Comparison of ENCODE assay signal across 18 cellular contexts in genomic region chr3:36695769-36696137, GRCh38.
DNase-seq lines count a peak whose midpoint lies in the region; ATAC-seq, FAIRE-seq and TF ChIP-seq lines count a peak whose summit lies in the region.
"Had no signal": no experiment of that assay in that cellular context is flagged by ENCODE, and none has a peak within 500 bp of the region (broad histone marks: within the 10 kb centered on the region; RNA-seq: fewer than 3 reads in every experiment).

No MANE protein-coding gene starts in this region.

- H3K36me3 Mint-ChIP-seq in activated CD4-positive, alpha-beta T cell treated with anti-CD3 and anti-CD28 coated beads, Interleukin-2, amount 10 ng/mL, durations not matched to agents 24 days and 14 days (ENCODE audit: low read depth), result no peaks in the 10 kb centered on the region
- H3K36me3 Mint-ChIP-seq in activated T-helper 1 cell treated with anti-CD3 and anti-CD28 coated beads, Interleukin-12 subunit alpha, Interleukin-12 subunit beta, Interleukin-2, Interleukin-4 antibody, amounts not matched to agents 30 ng/mL and 10 ng/mL and 1 ng/mL, durations not matched to agents 14 hours and 24 hours and 36 hours (ENCODE audit: low read depth), result no peaks in the 10 kb centered on the region
- H3K36me3 Mint-ChIP-seq: activated naive CD4-positive, alpha-beta T cell treated with anti-CD3 and anti-CD28 coated beads, Interleukin-2, amount 50 U/mL, for 24 hours; IgD-negative memory B cell had no signal

- FAIRE-seq in keratinocyte (lab: Jason Lieb, UNC), result peak; percentile 90
- no peak for FAIRE-seq in urothelium cell line (lab: Jason Lieb, UNC)
- FAIRE-seq: TTC549 had no signal

- POLR2A ChIA-PET in IMR-90 (lab: Charles Lee; ENCODE audit: unreplicated experiment), result no interaction called here

- in situ Hi-C loops in IMR-90 (cut with MboI; ENCODE audit: low sequenced_read_pairs) (loop anchor here (5.0 kb wide), 1 partner anchor 728 kb away; no protein-coding TSS in a partner anchor), mammary epithelial cell (cut with MboI; ENCODE audit: low sequenced_read_pairs in 2 of 2) (no loop called here)

- no peak overlapping the region for H2AK9ac ChIP-seq in IMR-90 (replicated peaks; ENCODE audit: low read depth, low read length, poor library complexity)

- BruUV-seq in IMR-90 (replicated peaks; lab: Mats Ljungman, UMichigan), result no TSS peak
- BruUV-seq in mammary epithelial cell (replicated peaks; lab: Mats Ljungman, UMichigan), result no TSS peak

- no peak overlapping the region for H3K27ac Mint-ChIP-seq in activated CD4-positive, alpha-beta T cell treated with anti-CD3 and anti-CD28 coated beads, Interleukin-2, amount 10 ng/mL, durations not matched to agents 24 days and 14 days
- no peak overlapping the region for H3K27ac Mint-ChIP-seq in activated T-helper 1 cell treated with anti-CD3 and anti-CD28 coated beads, Interleukin-12 subunit alpha, Interleukin-12 subunit beta, Interleukin-2, Interleukin-4 antibody, amounts not matched to agents 30 ng/mL and 10 ng/mL and 1 ng/mL, durations not matched to agents 14 hours and 24 hours and 36 hours
- H3K27ac Mint-ChIP-seq: activated naive CD4-positive, alpha-beta T cell treated with anti-CD3 and anti-CD28 coated beads, Interleukin-2, amount 50 U/mL, for 24 hours; IgD-negative memory B cell; stimulated activated naive CD8-positive, alpha-beta T cell treated with anti-CD3 and anti-CD28 coated beads, Interleukin-15, Interleukin-2, amounts not matched to agents 100 ng/mL and 50 ng/mL, for 24 hours had no signal

- H2BK15ac ChIP-seq in IMR-90 (ENCODE audit: low read depth, low read length), result peak overlapping the region; percentile 45; the same call in 1 of the 3 replicates

- H3K4me1 Mint-ChIP-seq in activated CD4-positive, alpha-beta T cell treated with anti-CD3 and anti-CD28 coated beads, Interleukin-2, amount 10 ng/mL, durations not matched to agents 24 days and 14 days, result no peaks in the 10 kb centered on the region
- no peaks in the 10 kb centered on the region for H3K4me1 Mint-ChIP-seq in activated T-helper 1 cell treated with anti-CD3 and anti-CD28 coated beads, Interleukin-12 subunit alpha, Interleukin-12 subunit beta, Interleukin-2, Interleukin-4 antibody, amounts not matched to agents 30 ng/mL and 10 ng/mL and 1 ng/mL, durations not matched to agents 14 hours and 24 hours and 36 hours (ENCODE audit: low read depth)
- H3K4me1 Mint-ChIP-seq: activated naive CD4-positive, alpha-beta T cell treated with anti-CD3 and anti-CD28 coated beads, Interleukin-2, amount 50 U/mL, for 24 hours; IgD-negative memory B cell had no signal

- no peak overlapping the region; the same call in 1 of the 2 replicates for H3K14ac ChIP-seq in IMR-90 (replicated peaks; ENCODE audit: low read depth, low read length)

- H4K8ac ChIP-seq in IMR-90 (ENCODE audit: low read depth in 2 of 2, low read length in 2 of 2), result peak overlapping the region in 1 of 2 experiments; percentile 56; a peak in 1 of 4 replicates

- peak; percentile 53 for DNase-seq in AG08395 (ENCODE audit: low spot score)
- DNase-seq in IMR-90, result peak; percentile 91
- peak; percentile 89 for DNase-seq in mammary epithelial cell
- DNase-seq in keratinocyte (ENCODE audit: low read depth, low spot score), result peak; percentile 86
- no peak for DNase-seq in activated CD4-positive, alpha-beta T cell treated with anti-CD3 and anti-CD28 coated beads, Interleukin-2, amount 10 ng/mL, durations not matched to agents 24 days and 14 days
- DNase-seq in urothelium cell line (ENCODE audit: low spot score), result no peak
- DNase-seq in activated T-helper 1 cell treated with anti-CD3 and anti-CD28 coated beads, Interleukin-12 subunit alpha, Interleukin-12 subunit beta, Interleukin-2, Interleukin-4 antibody, amounts not matched to agents 30 ng/mL and 10 ng/mL and 1 ng/mL, durations not matched to agents 14 hours and 24 hours and 36 hours (ENCODE audit: low spot score), result no peak
- DNase-seq: mucosa of descending colon, NCI-H2081, NCI-H524 had no signal

- H3K27ac ChIP-seq in IMR-90 (ENCODE audit: insufficient read depth, low read length) (no peak overlapping the region), mammary epithelial cell (ENCODE audit: insufficient read depth, low read depth, low read length) (peak overlapping the region; percentile 5), keratinocyte (ENCODE audit: control insufficient read depth, insufficient read depth, low read length) (peak overlapping the region; percentile 34)
- H3K27ac ChIP-seq: esophagus muscularis mucosa, right atrium auricular region had no signal

- H3K4me1 ChIP-seq in IMR-90 (ENCODE audit: control insufficient read depth, insufficient read depth, low read length), result peaks cover 3% of the 10 kb centered on the region; the same call in 1 of the 2 replicates
- H3K4me1 ChIP-seq in mammary epithelial cell (ENCODE audit: insufficient read depth, low read length), result peaks cover 20% of the 10 kb centered on the region
- H3K4me1 ChIP-seq in keratinocyte (ENCODE audit: control insufficient read depth, extremely low read depth, insufficient read depth, low read length), result peaks cover 15% of the 10 kb centered on the region
- H3K4me1 ChIP-seq: esophagus muscularis mucosa, right atrium auricular region had no signal

- H2BK20ac ChIP-seq in IMR-90 (ENCODE audit: low read depth, low read length), result peak overlapping the region; percentile 71

- H3K9me3 ChIP-seq in IMR-90 (ENCODE audit: control insufficient read depth, insufficient read depth, low read length) (peaks cover 2% of the 10 kb centered on the region), mammary epithelial cell (replicated peaks; ENCODE audit: insufficient read depth, low read length) (no peaks in the 10 kb centered on the region), keratinocyte (ENCODE audit: control insufficient read depth, low read depth, low read length) (no peaks in the 10 kb centered on the region)
- H3K9me3 ChIP-seq: mucosa of descending colon, right atrium auricular region had no signal

- no peaks in the 10 kb centered on the region for H4K20me1 ChIP-seq in IMR-90 (ENCODE audit: insufficient read depth, low read length)
- no peaks in the 10 kb centered on the region for H4K20me1 ChIP-seq in mammary epithelial cell (ENCODE audit: insufficient read depth, low read length)
- no peaks in the 10 kb centered on the region for H4K20me1 ChIP-seq in keratinocyte (ENCODE audit: control insufficient read depth, extremely low read depth, insufficient read depth, low read length)

- dilution Hi-C loops in IMR-90 (cut with HindIII; ENCODE audit: low sequenced_read_pairs, unreplicated experiment) (no loop called here), mammary epithelial cell (cut with HindIII; ENCODE audit: low sequenced_read_pairs) (no loop called here), keratinocyte (cut with MboI; ENCODE audit: extremely low pct_ligation_motif_present, low sequenced_read_pairs) (loop anchor here (25.0 kb wide), 2 partner anchors 108 to 733 kb away; no protein-coding TSS in a partner anchor)

- H3K23ac ChIP-seq in IMR-90 (ENCODE audit: low read depth, low read length), result peak overlapping the region; percentile 23; the same call in 1 of the 2 replicates

- H3K4me2 ChIP-seq in IMR-90 (ENCODE audit: low read depth, low read length) (no peak overlapping the region), mammary epithelial cell (ENCODE audit: insufficient read depth, low read depth, low read length) (no peak overlapping the region), keratinocyte (ENCODE audit: control insufficient read depth, extremely low read depth, insufficient read depth, low read depth, low read length) (peak overlapping the region; percentile 30)

- ATAC-seq in IMR-90 (ENCODE audit: low read depth) (peak; percentile 45), GM21526 (IDR thresholded peaks at IDR 0.05; ENCODE audit: low FRiP score, unreplicated experiment) (no peak)
- ATAC-seq: mucosa of descending colon, SK-N-SH treated with all-trans-retinoic acid at 6 μM for 48 hours had no signal

- no peaks in the 10 kb centered on the region for H3K36me3 ChIP-seq in IMR-90 (ENCODE audit: control insufficient read depth, insufficient read depth, low read length)
- no peaks in the 10 kb centered on the region for H3K36me3 ChIP-seq in mammary epithelial cell (ENCODE audit: insufficient read depth, low read length)
- H3K36me3 ChIP-seq in keratinocyte (ENCODE audit: control insufficient read depth in 2 of 2, extremely low read depth in 1 of 2, insufficient read depth in 2 of 2, low read length in 2 of 2), result no peaks in the 10 kb centered on the region
- H3K36me3 ChIP-seq: esophagus muscularis mucosa, right atrium auricular region had no signal

- no peak overlapping the region for H2BK5ac ChIP-seq in IMR-90 (ENCODE audit: low read depth, low read length, poor library complexity, severe bottlenecking)

- no peaks in the 10 kb centered on the region for H3K27me3 ChIP-seq in IMR-90 (ENCODE audit: control insufficient read depth, insufficient read depth, low read length)
- no peaks in the 10 kb centered on the region for H3K27me3 ChIP-seq in mammary epithelial cell (ENCODE audit: insufficient read depth, low read length)
- H3K27me3 ChIP-seq in keratinocyte (ENCODE audit: control insufficient read depth, extremely low read depth, insufficient read depth, low read length), result no peaks in the 10 kb centered on the region
- H3K27me3 ChIP-seq: esophagus muscularis mucosa, right atrium auricular region had no signal

- H3K9me1 ChIP-seq in IMR-90 (ENCODE audit: insufficient read depth, low read length), result peaks cover 3% of the 10 kb centered on the region; the same call in 1 of the 2 replicates
- H3K9me1 ChIP-seq in keratinocyte (ENCODE audit: control insufficient read depth, extremely low read depth, insufficient read depth, low read length), result no peaks in the 10 kb centered on the region

- peak overlapping the region; percentile 27; the same call in 1 of the 2 replicates for H4K91ac ChIP-seq in IMR-90 (ENCODE audit: insufficient read depth, low read depth, low read length)

- no peak for TF ChIP-seq RAD21 in IMR-90 (IDR thresholded peaks at IDR 0.05; ENCODE audit: low read length)

- no peak overlapping the region for H3K18ac ChIP-seq in IMR-90 (ENCODE audit: low read depth, low read length)

- peak overlapping the region; percentile 69 for H3K4ac ChIP-seq in IMR-90 (ENCODE audit: low read depth, low read length)

- WGBS in IMR-90 (ENCODE audit: extremely low coverage in 2 of 2, insufficient read length in 1 of 2), 2 experiments, result no CpG with 5 or more reads among the region's 2 CpGs
- WGBS in mammary epithelial cell (ENCODE audit: low coverage, missing lambda C conversion rate), result 5% methylated on average over 2 of the region's 2 CpGs

- no peak overlapping the region; the same call in 1 of the 2 replicates for H3K56ac ChIP-seq in IMR-90 (ENCODE audit: extremely low read depth, insufficient read depth, low read length)

- H3K9me3 Mint-ChIP-seq in activated CD4-positive, alpha-beta T cell treated with anti-CD3 and anti-CD28 coated beads, Interleukin-2, amount 10 ng/mL, durations not matched to agents 24 days and 14 days, result no peaks in the 10 kb centered on the region
- H3K9me3 Mint-ChIP-seq in activated T-helper 1 cell treated with anti-CD3 and anti-CD28 coated beads, Interleukin-12 subunit alpha, Interleukin-12 subunit beta, Interleukin-2, Interleukin-4 antibody, amounts not matched to agents 30 ng/mL and 10 ng/mL and 1 ng/mL, durations not matched to agents 14 hours and 24 hours and 36 hours, result no peaks in the 10 kb centered on the region
- H3K9me3 Mint-ChIP-seq: activated naive CD4-positive, alpha-beta T cell treated with anti-CD3 and anti-CD28 coated beads, Interleukin-2, amount 50 U/mL, for 24 hours; IgD-negative memory B cell; stimulated activated naive CD8-positive, alpha-beta T cell treated with anti-CD3 and anti-CD28 coated beads, Interleukin-15, Interleukin-2, amounts not matched to agents 100 ng/mL and 50 ng/mL, for 24 hours had no signal

- TF ChIP-seq POLR2A in IMR-90 (IDR thresholded peaks at IDR 0.05; ENCODE audit: low read depth, low read length), result no peak

- H3K27me3 Mint-ChIP-seq in activated CD4-positive, alpha-beta T cell treated with anti-CD3 and anti-CD28 coated beads, Interleukin-2, amount 10 ng/mL, durations not matched to agents 24 days and 14 days, result peaks cover 5% of the 10 kb centered on the region
- peaks cover 9% of the 10 kb centered on the region for H3K27me3 Mint-ChIP-seq in activated T-helper 1 cell treated with anti-CD3 and anti-CD28 coated beads, Interleukin-12 subunit alpha, Interleukin-12 subunit beta, Interleukin-2, Interleukin-4 antibody, amounts not matched to agents 30 ng/mL and 10 ng/mL and 1 ng/mL, durations not matched to agents 14 hours and 24 hours and 36 hours (ENCODE audit: insufficient read depth)
- H3K27me3 Mint-ChIP-seq: activated naive CD4-positive, alpha-beta T cell treated with anti-CD3 and anti-CD28 coated beads, Interleukin-2, amount 50 U/mL, for 24 hours had no signal

- peak overlapping the region; percentile 82 for H2BK120ac ChIP-seq in IMR-90 (ENCODE audit: low read depth, low read length)

- no peak overlapping the region for H3K4me3 Mint-ChIP-seq in activated CD4-positive, alpha-beta T cell treated with anti-CD3 and anti-CD28 coated beads, Interleukin-2, amount 10 ng/mL, durations not matched to agents 24 days and 14 days
- no peak overlapping the region for H3K4me3 Mint-ChIP-seq in activated T-helper 1 cell treated with anti-CD3 and anti-CD28 coated beads, Interleukin-12 subunit alpha, Interleukin-12 subunit beta, Interleukin-2, Interleukin-4 antibody, amounts not matched to agents 30 ng/mL and 10 ng/mL and 1 ng/mL, durations not matched to agents 14 hours and 24 hours and 36 hours
- H3K4me3 Mint-ChIP-seq: activated naive CD4-positive, alpha-beta T cell treated with anti-CD3 and anti-CD28 coated beads, Interleukin-2, amount 50 U/mL, for 24 hours; IgD-negative memory B cell; stimulated activated naive CD8-positive, alpha-beta T cell treated with anti-CD3 and anti-CD28 coated beads, Interleukin-15, Interleukin-2, amounts not matched to agents 100 ng/mL and 50 ng/mL, for 24 hours had no signal

- H4K5ac ChIP-seq in IMR-90 (ENCODE audit: low read depth, low read length), result no peak overlapping the region

- CTCF ChIA-PET in IMR-90 (lab: Yijun Ruan, JAX) (no interaction called here), mammary epithelial cell (lab: Charles Lee; ENCODE audit: low non-redundant PET) (interaction anchor here (0.5 to 0.6 kb wide), 2 partner anchors 173 to 730 kb away, joined by 3 to 4 read pairs; no protein-coding TSS in a partner anchor)

- H3K79me1 ChIP-seq in IMR-90 (ENCODE audit: low read depth in 1 of 2, low read length in 2 of 2), result no peaks in the 10 kb centered on the region

- intact Hi-C loops in IMR-90 (cut with micrococcal nuclease), result loop anchor here (5.0 kb wide), 1 partner anchor 288 kb away; no protein-coding TSS in a partner anchor
- intact Hi-C loops in mammary epithelial cell (cut with micrococcal nuclease), result loop anchor here (1.0 to 5.0 kb wide), 3 partner anchors 18 to 313 kb away; partner anchors contain the start of gene STAC
- intact Hi-C loops in activated CD4-positive, alpha-beta T cell treated with anti-CD3 and anti-CD28 coated beads, Interleukin-2, amount 10 ng/mL, durations not matched to agents 24 days and 14 days (cut with micrococcal nuclease), result no loop called here
- intact Hi-C loops in activated T-helper 1 cell treated with anti-CD3 and anti-CD28 coated beads, Interleukin-12 subunit alpha, Interleukin-12 subunit beta, Interleukin-2, Interleukin-4 antibody, amounts not matched to agents 30 ng/mL and 10 ng/mL and 1 ng/mL, durations not matched to agents 14 hours and 24 hours and 36 hours (cut with micrococcal nuclease), result no loop called here

- H3K79me2 ChIP-seq in mammary epithelial cell (ENCODE audit: insufficient read depth, low read length) (no peaks in the 10 kb centered on the region), keratinocyte (ENCODE audit: control insufficient read depth, insufficient read depth, low read length) (no peaks in the 10 kb centered on the region)

- H2AFZ ChIP-seq in IMR-90 (replicated peaks; ENCODE audit: low read length, poor library complexity) (no peak overlapping the region), mammary epithelial cell (ENCODE audit: low read depth, low read length) (peak overlapping the region; percentile 40), keratinocyte (ENCODE audit: control insufficient read depth, low read length) (no peak overlapping the region)

- H3K9ac ChIP-seq in IMR-90 (ENCODE audit: low read depth, low read length) (no peak overlapping the region), mammary epithelial cell (ENCODE audit: insufficient read depth, low read length) (no peak overlapping the region), keratinocyte (ENCODE audit: control insufficient read depth, extremely low read depth, insufficient read depth, low read length) (no peak overlapping the region)

- no peak overlapping the region for H3K4me3 ChIP-seq in IMR-90 (ENCODE audit: insufficient read depth, low read depth, low read length)
- H3K4me3 ChIP-seq in mammary epithelial cell (replicated peaks in 1 of 3; ENCODE audit: insufficient read depth in 1 of 3, low read depth in 2 of 3, low read length in 3 of 3), result no peak overlapping the region
- no peak overlapping the region for H3K4me3 ChIP-seq in keratinocyte (ENCODE audit: control insufficient read depth in 2 of 3, extremely low read depth in 1 of 3, insufficient read depth in 2 of 3, low read depth in 1 of 3, low read length in 3 of 3)
- H3K4me3 ChIP-seq: esophagus muscularis mucosa, mucosa of descending colon, right atrium auricular region had no signal

- no peak overlapping the region for H2AK5ac ChIP-seq in IMR-90 (ENCODE audit: low read depth, low read length)

- no peak for TF ChIP-seq CTCF in IMR-90 (conservative IDR thresholded peaks at IDR 0.05; ENCODE audit: low read depth, low read length)
- TF ChIP-seq CTCF in mammary epithelial cell (conservative IDR thresholded peaks at IDR 0.05 in 1 of 2, IDR thresholded peaks at IDR 0.05 in 1 of 2; ENCODE audit: extremely low read depth in 1 of 2, insufficient read depth in 1 of 2, low read depth in 1 of 2, low read length in 2 of 2), result no peak
- no peak for TF ChIP-seq CTCF in keratinocyte (optimal IDR thresholded peaks at IDR 0.05 in 1 of 3, IDR thresholded peaks at IDR 0.05 in 1 of 3, conservative IDR thresholded peaks at IDR 0.05 in 1 of 3; ENCODE audit: extremely low read depth in 1 of 3, insufficient read depth in 2 of 3, low read length in 3 of 3)

Comparison
In these comparisons a context has a peak if more than half of its experiments do, and no peak if none do; other contexts are left out.
1. DNase-seq: peak in AG08395 (single experiment), IMR-90 (single experiment), mammary epithelial cell (single experiment) and keratinocyte (single experiment); none in activated CD4-positive, alpha-beta T cell treated with anti-CD3 and anti-CD28 coated beads, Interleukin-2, amount 10 ng/mL, durations not matched to agents 24 days and 14 days (single experiment), urothelium cell line (single experiment) and activated T-helper 1 cell treated with anti-CD3 and anti-CD28 coated beads, Interleukin-12 subunit alpha, Interleukin-12 subunit beta, Interleukin-2, Interleukin-4 antibody, amounts not matched to agents 30 ng/mL and 10 ng/mL and 1 ng/mL, durations not matched to agents 14 hours and 24 hours and 36 hours (single experiment).
2. intact Hi-C loops: an anchor here in IMR-90 (5.0 kb wide) and mammary epithelial cell (1.0 to 5.0 kb wide); none called in activated CD4-positive, alpha-beta T cell treated with anti-CD3 and anti-CD28 coated beads, Interleukin-2, amount 10 ng/mL, durations not matched to agents 24 days and 14 days and activated T-helper 1 cell treated with anti-CD3 and anti-CD28 coated beads, Interleukin-12 subunit alpha, Interleukin-12 subunit beta, Interleukin-2, Interleukin-4 antibody, amounts not matched to agents 30 ng/mL and 10 ng/mL and 1 ng/mL, durations not matched to agents 14 hours and 24 hours and 36 hours.